Comparison of ENCODE assay signal across 8 cellular contexts in genomic region chr4:39181905-39182638, GRCh38. TPM values are rescaled to one million over a fixed set of nuclear protein-coding genes. Genes with fewer than 3 reads are reported as not detected.
DNase-seq lines count a peak whose midpoint lies in the region; ATAC-seq and TF ChIP-seq lines count a peak whose summit lies in the region.

Gene WDR19, plus strand, starts transcription at chr4:39182529. Its CDS starts 29 bp downstream, at chr4:39182558.

- TF ChIP-seq CTCF in GM12875 (IDR thresholded peaks at IDR 0.05; ENCODE audit: borderline replicate concordance, insufficient read depth, low read depth, low read length), result peak; percentile 50; the same call in 1 of the 2 replicates
- TF ChIP-seq CTCF in heart right ventricle (IDR thresholded peaks at IDR 0.05), result peak; percentile 11 to 71 (median 48)
- TF ChIP-seq CTCF in upper lobe of right lung (IDR thresholded peaks at IDR 0.05), result peak; percentile 55

- H3K27ac ChIP-seq in heart right ventricle (peak within 1 kb of the TSS; percentile 28 to 84 (median 60)), upper lobe of right lung (peak within 1 kb of the TSS; percentile 72)

- intact Hi-C loops in heart right ventricle (cut with DNase I) (loop anchor here in 3 of 10 donors (2.0 to 10.0 kb wide), 4 partner anchors 137 to 280 kb away; no protein-coding TSS in a partner anchor), posterior cingulate gyrus (cut with DNase I) (loop anchor here (10.0 kb wide), 1 partner anchor 273 kb away; the partner anchor contains the start of genes LIAS and RPL9), upper lobe of right lung (cut with DNase I) (no loop called here)

- H3K4me3 ChIP-seq in GM12875 (ENCODE audit: low read depth, low read length) (peak within 1 kb of the TSS; percentile 79), heart right ventricle (peak within 1 kb of the TSS; percentile 62 to 93 (median 73)), upper lobe of right lung (peak within 1 kb of the TSS; percentile 89)

- DNase-seq in NCI-H1436 (lab: John Stamatoyannopoulos, UW) (peak; percentile 99), T follicular helper cell (ENCODE audit: low read depth) (peak; percentile 98), amniotic epithelial cell (ENCODE audit: low read depth) (peak; percentile 99), heart right ventricle (peak; percentile 98), posterior cingulate gyrus (peak; percentile 99 to 100 (median 100)), upper lobe of right lung (peak; percentile 100)

- H3K36me3 ChIP-seq in heart right ventricle (peaks cover 0 to 16% (median 0%) of the 10 kb centered on the region in 9 donors), upper lobe of right lung (peaks cover 14% of the 10 kb centered on the region)

- H3K9me3 ChIP-seq in heart right ventricle (no peaks in the 10 kb centered on the region), upper lobe of right lung (no peaks in the 10 kb centered on the region)

- H3K27me3 ChIP-seq in heart right ventricle, result no peaks in the 10 kb centered on the region
- no peaks in the 10 kb centered on the region for H3K27me3 ChIP-seq in upper lobe of right lung

- ATAC-seq in HG02798 (IDR thresholded peaks at IDR 0.05; ENCODE audit: poor library complexity, unreplicated experiment), result peak; percentile 100
- ATAC-seq in heart right ventricle, result peak; percentile 99 to 100 (median 100)
- peak; percentile 100 for ATAC-seq in upper lobe of right lung

- H3K4me1 ChIP-seq in heart right ventricle (peaks cover 0 to 18% (median 10%) of the 10 kb centered on the region in 9 donors), upper lobe of right lung (peaks cover 5% of the 10 kb centered on the region)

- 0% methylated on average over 48 of the region's 48 CpGs for WGBS in heart right ventricle, 2 donors

RNA-seq across cellular contexts. Expression of gene WDR19, which starts in this region (rescaled TPM):
- 10 to 100 TPM in 1 of 10 donors, 1 to 10 TPM in 9; 4.1 to 14.6 (median 6.7) TPM for total RNA-seq in heart right ventricle
- polyA plus RNA-seq in heart right ventricle, result 10 to 100 TPM; 13.0 to 25.8 TPM
- total RNA-seq in upper lobe of right lung, result 32.9 TPM

Comparison
In these comparisons a context has a peak if more than half of its experiments do, and no peak if none do; other contexts are left out.
1. Peak in every context shown above with its lines: DNase-seq, ATAC-seq, H3K4me3 ChIP-seq and H3K27ac ChIP-seq.